In genomic region chr1:51623450-51623849, GRCh38 we compare ENCODE assay signal across 18 cellular contexts. TPM values are rescaled to one million over a fixed set of nuclear protein-coding genes. Genes with fewer than 3 reads are reported as not detected.
DNase-seq lines count a peak whose midpoint lies in the region; ATAC-seq, FAIRE-seq and TF ChIP-seq lines count a peak whose summit lies in the region.
"Had no signal": no experiment of that assay in that cellular context is flagged by ENCODE, and none has a peak within 500 bp of the region (broad histone marks: within the 10 kb centered on the region; RNA-seq: fewer than 3 reads in every experiment).

No MANE protein-coding gene starts in this region.

- DNase-seq in DMS53 (lab: John Stamatoyannopoulos, UW) (peak; percentile 41), DMS53 treated with DMSO at 0.1 percent for 48 hours (lab: John Stamatoyannopoulos, UW; ENCODE audit: unreplicated experiment) (no peak), OCI-M1 (lab: John Stamatoyannopoulos, UW) (peak; percentile 21), epithelial cell of prostate (ENCODE audit: low read depth, low spot score) (no peak), smooth muscle cell (lab: John Stamatoyannopoulos, UW; ENCODE audit: unreplicated experiment) (no peak), GM12891 (ENCODE audit: insufficient read length, low spot score) (no peak), T-helper 9 cell (no peak)
- DNase-seq: IMR-90, MV-4-11, NCI-H1436, NCI-H2081 treated with DMSO at 0.1 percent for 48 hours, NCI-H226, NCI-H526 had no signal

- H2AFZ ChIP-seq in smooth muscle cell (ENCODE audit: low read depth): no peak overlapping the region

- H4K20me1 ChIP-seq in smooth muscle cell (ENCODE audit: low read depth): peaks cover 60% of the 10 kb centered on the region

- H3K79me2 ChIP-seq in smooth muscle cell (ENCODE audit: low read depth): peaks cover 84% of the 10 kb centered on the region

- WGBS in smooth muscle cell (ENCODE audit: low lambda C conversion rate): 74% methylated on average over 1 of the region's 1 CpG

- no peak overlapping the region for H3K4me3 ChIP-seq in smooth muscle cell
- H3K4me3 ChIP-seq: BLaER1 treated with 17β-estradiol and CSF1 and Interleukin-3, amounts not matched to agents 10 nM and 100 nM had no signal

- TF ChIP-seq CTCF in smooth muscle cell (IDR thresholded peaks at IDR 0.05; ENCODE audit: borderline replicate concordance, insufficient read depth, poor library complexity, severe bottlenecking): no peak

- H3K9me3 ChIP-seq in smooth muscle cell (replicated peaks; ENCODE audit: low read depth): no peaks in the 10 kb centered on the region
- H3K9me3 ChIP-seq: BLaER1 treated with 17β-estradiol and CSF1 and Interleukin-3, amounts not matched to agents 10 nM and 100 nM had no signal

- no peak for TF ChIP-seq POLR2A in GM12891 (IDR thresholded peaks at IDR 0.05; ENCODE audit: low read depth, low read length)

- H3K4me2 ChIP-seq in smooth muscle cell: no peak overlapping the region

- H3K27ac ChIP-seq in epithelial cell of prostate (peak overlapping the region; percentile 71), smooth muscle cell (ENCODE audit: low read depth) (peak overlapping the region; percentile 82)
- H3K27ac ChIP-seq: 22Rv1 had no signal

- peak overlapping the region; percentile 44 for H3K9ac ChIP-seq in smooth muscle cell (ENCODE audit: low read depth)
- H3K9ac ChIP-seq: BLaER1 treated with 17β-estradiol and CSF1 and Interleukin-3, amounts not matched to agents 10 nM and 100 nM had no signal

- no peaks in the 10 kb centered on the region for H3K36me3 ChIP-seq in smooth muscle cell (ENCODE audit: low read depth)
- H3K36me3 ChIP-seq: BLaER1 treated with 17β-estradiol and CSF1 and Interleukin-3, amounts not matched to agents 10 nM and 100 nM had no signal

- H3K4me1 ChIP-seq in smooth muscle cell (ENCODE audit: low read depth): peaks cover 13% of the 10 kb centered on the region

- H3F3A ChIP-seq in smooth muscle cell (ENCODE audit: low read depth): peaks cover 2% of the 10 kb centered on the region

- FAIRE-seq in GM12891 (lab: Jason Lieb, UNC): no peak
- FAIRE-seq: GM18507 had no signal

- no peak for ATAC-seq in HG03097 (IDR thresholded peaks at IDR 0.05; ENCODE audit: low FRiP score, unreplicated experiment)
- ATAC-seq: Right ventricle myocardium inferior had no signal

- no peaks in the 10 kb centered on the region for H3K27me3 ChIP-seq in smooth muscle cell (ENCODE audit: low read depth)
- H3K27me3 ChIP-seq: BLaER1 treated with 17β-estradiol and CSF1 and Interleukin-3, amounts not matched to agents 10 nM and 100 nM had no signal

TF ChIP-seq in GM12891, 5 proteins besides CTCF, POLR2A, EP300 and RAD21:
- no peak for TF ChIP-seq TAF1 (IDR thresholded peaks at IDR 0.05; ENCODE audit: low read depth, low read length)
- no peak for TF ChIP-seq POLR2AphosphoS5 (IDR thresholded peaks at IDR 0.05; ENCODE audit: low read depth, low read length)
- TF ChIP-seq PAX5 (IDR thresholded peaks at IDR 0.05; ENCODE audit: insufficient read depth, low read length, severe bottlenecking): no peak
- TF ChIP-seq POU2F2 (IDR thresholded peaks at IDR 0.05; ENCODE audit: low read depth, low read length): no peak
- no peak for TF ChIP-seq SPI1 (IDR thresholded peaks at IDR 0.05; ENCODE audit: low read depth, low read length)

RNA-seq across cellular contexts. Expression of gene OSBPL9, which starts 6.6 kb away (rescaled TPM):
- 112 and 117 TPM in 2 replicates for total RNA-seq in smooth muscle cell
- polyA plus RNA-seq in smooth muscle cell: 64.4 and 66.7 TPM in 2 replicates
- 79.7 TPM for polyA plus RNA-seq in GM12891 (2012; ENCODE audit: low read depth, missing spikeins)

Comparison
In these comparisons a context has a peak if more than half of its experiments do, and no peak if none do; other contexts are left out.
1. DNase-seq: peak in DMS53 (single experiment) and OCI-M1 (single experiment); none in DMS53 treated with DMSO at 0.1 percent for 48 hours (single experiment), epithelial cell of prostate (single experiment), smooth muscle cell (single experiment), GM12891 (single experiment) and T-helper 9 cell (single experiment).